ENCODE assay signal across 1 cellular context in the genomic region with DNA sequence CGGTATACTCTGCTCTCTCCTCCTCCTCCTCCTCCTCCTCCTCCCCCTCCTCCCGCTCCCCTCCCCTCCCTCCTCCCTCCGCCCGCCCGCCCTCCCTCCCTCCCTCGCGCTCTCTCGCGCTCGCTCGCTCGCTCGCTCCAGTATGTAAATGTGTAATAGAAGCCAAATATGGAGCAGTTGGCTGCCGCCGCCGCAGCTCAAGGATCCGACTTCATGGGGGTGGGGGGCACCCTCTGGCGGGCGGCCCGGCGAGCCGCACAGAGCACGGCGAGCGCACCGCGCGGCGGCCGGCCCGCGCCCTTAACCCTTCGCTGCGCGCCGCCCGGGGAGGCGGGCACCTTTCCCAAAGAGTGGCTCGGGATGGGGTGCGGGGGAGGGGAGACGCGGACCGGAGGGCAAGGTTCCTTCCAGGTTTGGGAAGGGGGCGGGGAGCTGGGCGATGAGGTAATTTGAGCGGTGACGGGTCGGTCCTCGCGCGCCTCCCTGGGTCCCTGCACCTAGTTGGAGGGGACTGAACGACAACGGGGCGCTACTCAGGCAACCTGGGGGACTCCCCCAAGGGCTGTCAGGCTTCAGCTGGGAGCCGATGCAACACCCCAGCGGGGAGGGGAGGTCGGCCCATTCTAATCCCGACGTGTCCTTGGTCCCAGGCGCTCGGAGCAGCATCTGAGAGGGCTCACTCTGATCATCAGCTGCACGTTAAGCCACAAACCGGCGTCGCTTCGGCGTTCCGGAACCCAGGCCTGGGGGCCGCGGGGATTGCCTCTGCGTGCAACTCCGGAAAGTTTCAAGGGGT.
A peak's percentile ranks its signal among the peaks of the same experiment; 100 is the strongest.
TF ChIP-seq lines count a peak whose summit lies in the region.

No MANE protein-coding gene starts in this region.

TF ChIP-seq in HEK293, 187 proteins besides CTCF, POLR2A, EP300 and RAD21 (continued from another document and continues in another):
- TF ChIP-seq, protein P1, sequence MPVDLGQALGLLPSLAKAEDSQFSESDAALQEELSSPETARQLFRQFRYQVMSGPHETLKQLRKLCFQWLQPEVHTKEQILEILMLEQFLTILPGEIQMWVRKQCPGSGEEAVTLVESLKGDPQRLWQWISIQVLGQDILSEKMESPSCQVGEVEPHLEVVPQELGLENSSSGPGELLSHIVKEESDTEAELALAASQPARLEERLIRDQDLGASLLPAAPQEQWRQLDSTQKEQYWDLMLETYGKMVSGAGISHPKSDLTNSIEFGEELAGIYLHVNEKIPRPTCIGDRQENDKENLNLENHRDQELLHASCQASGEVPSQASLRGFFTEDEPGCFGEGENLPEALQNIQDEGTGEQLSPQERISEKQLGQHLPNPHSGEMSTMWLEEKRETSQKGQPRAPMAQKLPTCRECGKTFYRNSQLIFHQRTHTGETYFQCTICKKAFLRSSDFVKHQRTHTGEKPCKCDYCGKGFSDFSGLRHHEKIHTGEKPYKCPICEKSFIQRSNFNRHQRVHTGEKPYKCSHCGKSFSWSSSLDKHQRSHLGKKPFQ (tag by site-specific recombination; IDR thresholded peaks at IDR 0.05) = no peak
- TF ChIP-seq ZNF792 (tag by site-specific recombination; IDR thresholded peaks at IDR 0.05) (no peak), ZFP41 (tag by site-specific recombination; IDR thresholded peaks at IDR 0.05; ENCODE audit: borderline replicate concordance) (no peak), ZNF791 (tag by site-specific recombination; IDR thresholded peaks at IDR 0.05) (no peak), ZNF785 (tag by site-specific recombination; IDR thresholded peaks at IDR 0.05) (no peak), GLI2 (tag by site-specific recombination; IDR thresholded peaks at IDR 0.05; ENCODE audit: borderline replicate concordance, low read depth) (no peak), ZNF596 (tag by site-specific recombination; IDR thresholded peaks at IDR 0.05) (peak; percentile 93), HOXA7 (CRISPR knock-in tag; IDR thresholded peaks at IDR 0.05; ENCODE audit: borderline replicate concordance) (no peak), ZNF623 (tag by site-specific recombination; IDR thresholded peaks at IDR 0.05) (no peak), ZNF157 (tag by site-specific recombination; IDR thresholded peaks at IDR 0.05) (no peak), GLIS1 (tag by site-specific recombination; IDR thresholded peaks at IDR 0.05) (peak; percentile 87), PRDM2 (tag by site-specific recombination; IDR thresholded peaks at IDR 0.05; ENCODE audit: borderline replicate concordance) (no peak), ZSCAN16 (tag by site-specific recombination; IDR thresholded peaks at IDR 0.05) (no peak), WT1 (tag by site-specific recombination; IDR thresholded peaks at IDR 0.05) (peak; percentile 52; the same call in 1 of the 2 replicates), TCF7L2 (IDR thresholded peaks at IDR 0.05; ENCODE audit: borderline replicate concordance, low read depth, low read length) (0 out of 2 replicates have a peak, but pooled peaks have one; percentile 4), HIC1 (tag by site-specific recombination; IDR thresholded peaks at IDR 0.05) (peak; percentile 72), ZNF548 (tag by site-specific recombination; IDR thresholded peaks at IDR 0.05) (no peak), ZNF501 (tag by site-specific recombination; IDR thresholded peaks at IDR 0.05) (peak; percentile 70; the same call in 1 of the 2 replicates), ZNF707 (tag by site-specific recombination; IDR thresholded peaks at IDR 0.05) (no peak), ZNF23 (tag by site-specific recombination; IDR thresholded peaks at IDR 0.05; ENCODE audit: borderline replicate concordance) (no peak), ZBTB21 (tag by site-specific recombination; IDR thresholded peaks at IDR 0.05) (0 out of 2 replicates have a peak, but pooled peaks have one; percentile 37), ZNF610 (tag by site-specific recombination; IDR thresholded peaks at IDR 0.05; ENCODE audit: borderline replicate concordance) (0 out of 2 replicates have a peak, but pooled peaks have one; percentile 38), ZFP3 (tag by site-specific recombination; IDR thresholded peaks at IDR 0.05; ENCODE audit: low read depth) (no peak), ZBTB11 (tag by site-specific recombination; conservative IDR thresholded peaks at IDR 0.05; ENCODE audit: low read depth) (peak; percentile 44; the same call in 1 of the 2 replicates), ZSCAN18 (tag by site-specific recombination; IDR thresholded peaks at IDR 0.05) (no peak), YY1 (tag by site-specific recombination; IDR thresholded peaks at IDR 0.05) (peak; percentile 14; the same call in 1 of the 2 replicates), KLF16 (tag by site-specific recombination; IDR thresholded peaks at IDR 0.05) (0 out of 2 replicates have a peak, but pooled peaks have one; percentile 30), ZNF433 (tag by site-specific recombination; IDR thresholded peaks at IDR 0.05; ENCODE audit: low read depth) (no peak)
- TF ChIP-seq, protein P2, sequence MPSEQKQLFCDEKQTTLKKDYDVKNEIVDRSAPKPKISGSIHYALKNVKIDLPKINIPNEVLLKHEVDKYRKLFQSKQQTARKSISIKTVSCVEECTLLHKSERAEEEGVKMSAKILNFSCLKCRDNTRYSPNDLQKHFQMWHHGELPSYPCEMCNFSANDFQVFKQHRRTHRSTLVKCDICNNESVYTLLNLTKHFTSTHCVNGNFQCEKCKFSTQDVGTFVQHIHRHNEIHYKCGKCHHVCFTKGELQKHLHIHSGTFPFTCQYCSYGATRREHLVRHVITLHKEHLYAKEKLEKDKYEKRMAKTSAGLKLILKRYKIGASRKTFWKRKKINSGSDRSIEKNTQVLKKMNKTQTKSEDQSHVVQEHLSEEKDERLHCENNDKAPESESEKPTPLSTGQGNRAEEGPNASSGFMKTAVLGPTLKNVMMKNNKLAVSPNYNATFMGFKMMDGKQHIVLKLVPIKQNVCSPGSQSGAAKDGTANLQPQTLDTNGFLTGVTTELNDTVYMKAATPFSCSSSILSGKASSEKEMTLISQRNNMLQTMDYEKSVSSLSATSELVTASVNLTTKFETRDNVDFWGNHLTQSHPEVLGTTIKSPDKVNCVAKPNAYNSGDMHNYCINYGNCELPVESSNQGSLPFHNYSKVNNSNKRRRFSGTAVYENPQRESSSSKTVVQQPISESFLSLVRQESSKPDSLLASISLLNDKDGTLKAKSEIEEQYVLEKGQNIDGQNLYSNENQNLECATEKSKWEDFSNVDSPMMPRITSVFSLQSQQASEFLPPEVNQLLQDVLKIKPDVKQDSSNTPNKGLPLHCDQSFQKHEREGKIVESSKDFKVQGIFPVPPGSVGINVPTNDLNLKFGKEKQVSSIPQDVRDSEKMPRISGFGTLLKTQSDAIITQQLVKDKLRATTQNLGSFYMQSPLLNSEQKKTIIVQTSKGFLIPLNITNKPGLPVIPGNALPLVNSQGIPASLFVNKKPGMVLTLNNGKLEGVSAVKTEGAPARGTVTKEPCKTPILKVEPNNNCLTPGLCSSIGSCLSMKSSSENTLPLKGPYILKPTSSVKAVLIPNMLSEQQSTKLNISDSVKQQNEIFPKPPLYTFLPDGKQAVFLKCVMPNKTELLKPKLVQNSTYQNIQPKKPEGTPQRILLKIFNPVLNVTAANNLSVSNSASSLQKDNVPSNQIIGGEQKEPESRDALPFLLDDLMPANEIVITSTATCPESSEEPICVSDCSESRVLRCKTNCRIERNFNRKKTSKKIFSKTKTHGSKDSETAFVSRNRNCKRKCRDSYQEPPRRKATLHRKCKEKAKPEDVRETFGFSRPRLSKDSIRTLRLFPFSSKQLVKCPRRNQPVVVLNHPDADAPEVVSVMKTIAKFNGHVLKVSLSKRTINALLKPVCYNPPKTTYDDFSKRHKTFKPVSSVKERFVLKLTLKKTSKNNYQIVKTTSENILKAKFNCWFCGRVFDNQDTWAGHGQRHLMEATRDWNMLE (tag by site-specific recombination; conservative IDR thresholded peaks at IDR 0.05; ENCODE audit: low read depth) = no peak
